Comparison of ENCODE assay signal across 8 cellular contexts in the genomic region with DNA sequence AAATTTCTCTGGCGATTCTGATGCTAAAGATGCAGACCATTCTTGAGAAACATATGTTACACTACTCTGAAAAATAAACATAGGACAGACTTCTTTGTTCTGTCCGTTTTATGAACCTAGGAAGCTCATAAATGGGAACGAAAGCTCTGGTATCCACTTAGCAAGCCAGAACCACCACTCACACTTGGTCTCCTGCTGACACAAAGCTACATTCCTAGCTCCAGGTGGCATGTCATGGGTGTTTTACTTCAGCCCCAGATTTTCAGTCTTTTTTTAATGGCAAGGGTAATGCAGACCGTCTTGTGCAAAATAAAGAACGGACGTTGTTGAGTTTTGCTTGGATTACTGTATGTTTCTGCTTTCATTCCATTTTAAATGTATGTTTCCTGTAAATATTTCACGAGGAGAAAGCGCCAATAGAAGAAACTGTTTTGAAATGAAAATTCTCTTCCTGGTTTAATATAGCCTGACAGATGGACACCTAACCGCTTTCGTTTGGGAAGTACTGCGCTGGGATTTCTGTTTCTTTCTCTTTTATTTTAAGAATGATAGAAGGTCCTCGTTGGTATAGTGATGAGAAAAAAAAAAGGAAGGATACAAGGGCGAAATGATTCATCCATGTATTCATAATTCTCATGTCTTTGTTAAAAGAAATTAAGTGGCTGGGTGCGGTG. TPM values are rescaled to one million over a fixed set of nuclear protein-coding genes. Genes with fewer than 3 reads are reported as not detected.
DNase-seq lines count a peak whose midpoint lies in the region; ATAC-seq and TF ChIP-seq lines count a peak whose summit lies in the region.

No MANE protein-coding gene starts in this region.

- H3K9me3 Mint-ChIP-seq in MCF 10A (ENCODE audit: unreplicated experiment) = no peaks in the 10 kb centered on the region

- intact Hi-C loops in MCF 10A (cut with micrococcal nuclease) = loop anchor here (1.0 kb wide), 1 partner anchor 52 kb away; a partner anchor contains a TSS

- H3K36me3 Mint-ChIP-seq in MCF 10A (ENCODE audit: insufficient read depth, unreplicated experiment) = peaks cover 12% of the 10 kb centered on the region

- peak overlapping the region; percentile 79 for H3K4me3 Mint-ChIP-seq in MCF 10A (ENCODE audit: unreplicated experiment)

- peak; percentile 16 for TF ChIP-seq POLR2A in GM18505 (IDR thresholded peaks at IDR 0.05; ENCODE audit: borderline replicate concordance, extremely low read depth, insufficient read depth, insufficient read length)

- POLR2A ChIA-PET in MCF 10A (lab: Yijun Ruan, JAX) = interaction anchor here (0.6 to 3.7 kb wide), 18 partner anchors 9 to 328 kb away, joined by 3 to 45 read pairs (median 5); a partner anchor contains a TSS

- CTCF ChIA-PET in MCF 10A (lab: Yijun Ruan, JAX) = interaction anchor here (0.9 kb wide), 1 partner anchor 48 kb away, joined by 3 read pairs; no protein-coding TSS in a partner anchor

- no peak for ATAC-seq in GM18505 (IDR thresholded peaks at IDR 0.05; ENCODE audit: unreplicated experiment)
- ATAC-seq in GM21360 (IDR thresholded peaks at IDR 0.05; ENCODE audit: unreplicated experiment) = no peak
- no peak for ATAC-seq in HG03095 (IDR thresholded peaks at IDR 0.05; ENCODE audit: unreplicated experiment)

- H3K27ac Mint-ChIP-seq in MCF 10A (ENCODE audit: low read depth, unreplicated experiment) = peak overlapping the region; percentile 96

- H3K27ac ChIP-seq in substantia nigra (ENCODE audit: low read depth, low read length, poor library complexity, severe bottlenecking) = peak overlapping the region; percentile 89

- no peak for TF ChIP-seq CTCF in MCF 10A (IDR thresholded peaks at IDR 0.05; ENCODE audit: unreplicated experiment)

- peak; percentile 47 for DNase-seq in AG08396 (ENCODE audit: low spot score)
- DNase-seq in NCI-H748 treated with DMSO at 0.1 percent for 48 hours (lab: John Stamatoyannopoulos, UW) = peak; percentile 16
- peak; percentile 61 for DNase-seq in MCF 10A (ENCODE audit: unreplicated experiment)
- peak; percentile 33 for DNase-seq in kidney glomerular epithelial cell (lab: John Stamatoyannopoulos, UW)
- peak in 1 of 49 donors; percentile 17 for DNase-seq in substantia nigra (lab: John Stamatoyannopoulos, UW)

- H3K27me3 Mint-ChIP-seq in MCF 10A (ENCODE audit: insufficient read depth, unreplicated experiment) = no peaks in the 10 kb centered on the region

- BruUV-seq in MCF 10A (replicated peaks; lab: Mats Ljungman, UMichigan) = no TSS peak

- peaks cover 6% of the 10 kb centered on the region for H3K4me1 Mint-ChIP-seq in MCF 10A (ENCODE audit: insufficient read depth, unreplicated experiment)

RNA-seq across cellular contexts. Expression of a gene that starts 0.8 kb away (rescaled TPM):
- 21.5 and 22.9 TPM in 2 replicates for total RNA-seq in MCF 10A (2022)

RNA-seq across cellular contexts. Expression of a gene that starts 4.4 kb away (rescaled TPM):
- total RNA-seq in MCF 10A (2022) = 166 and 222 TPM in 2 replicates

RNA-seq across cellular contexts. Expression of a gene that starts 33.9 kb away (rescaled TPM):
- 247 and 351 TPM in 2 replicates for total RNA-seq in MCF 10A (2022)

RNA-seq across cellular contexts. Expression of a gene that starts 51.4 kb away (rescaled TPM):
- 24.3 and 29.9 TPM in 2 replicates for total RNA-seq in MCF 10A (2022)
